ENCODE assay signal across 1 cellular context in the genomic region with DNA sequence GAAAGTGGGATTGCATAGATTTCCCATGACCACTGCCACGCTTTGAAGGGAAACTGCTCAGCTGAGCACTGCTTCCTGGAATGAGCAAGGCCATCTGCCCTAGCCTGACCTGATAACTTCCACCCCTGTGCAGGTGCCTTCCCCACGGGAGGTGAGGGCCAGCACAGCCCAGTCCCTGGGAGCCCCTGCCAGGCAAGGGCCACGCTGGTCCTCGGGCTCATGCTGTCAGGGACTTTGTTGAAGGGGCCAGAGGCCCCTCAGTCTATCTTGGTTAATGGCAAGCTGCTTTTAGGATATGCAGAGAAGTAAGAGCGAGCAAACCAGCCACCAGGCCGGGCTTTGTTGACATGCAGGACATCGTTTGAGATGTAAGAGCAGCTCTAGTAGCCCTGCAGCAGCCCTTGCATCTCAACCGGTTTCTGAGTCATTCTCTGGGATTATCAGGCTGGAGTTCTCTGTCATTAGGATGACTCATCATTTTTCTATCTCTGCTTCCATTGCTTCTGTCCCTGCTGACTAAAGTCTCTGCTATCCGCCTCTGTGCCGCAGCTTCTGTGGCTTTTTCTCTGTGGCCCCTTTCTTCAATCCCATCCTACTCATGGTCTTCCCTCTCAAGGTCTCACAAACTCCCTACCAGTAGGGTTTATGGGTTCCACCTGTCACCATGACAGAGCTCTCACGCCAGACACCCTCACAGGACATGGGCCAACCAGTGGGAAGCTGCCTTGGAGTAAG.
TF ChIP-seq lines count a peak whose summit lies in the region.

No MANE protein-coding gene starts in this region.

TF ChIP-seq in SK-N-SH, 30 proteins besides CTCF, POLR2A, EP300 and RAD21 (continued from another document):
- TF ChIP-seq, protein P1, sequence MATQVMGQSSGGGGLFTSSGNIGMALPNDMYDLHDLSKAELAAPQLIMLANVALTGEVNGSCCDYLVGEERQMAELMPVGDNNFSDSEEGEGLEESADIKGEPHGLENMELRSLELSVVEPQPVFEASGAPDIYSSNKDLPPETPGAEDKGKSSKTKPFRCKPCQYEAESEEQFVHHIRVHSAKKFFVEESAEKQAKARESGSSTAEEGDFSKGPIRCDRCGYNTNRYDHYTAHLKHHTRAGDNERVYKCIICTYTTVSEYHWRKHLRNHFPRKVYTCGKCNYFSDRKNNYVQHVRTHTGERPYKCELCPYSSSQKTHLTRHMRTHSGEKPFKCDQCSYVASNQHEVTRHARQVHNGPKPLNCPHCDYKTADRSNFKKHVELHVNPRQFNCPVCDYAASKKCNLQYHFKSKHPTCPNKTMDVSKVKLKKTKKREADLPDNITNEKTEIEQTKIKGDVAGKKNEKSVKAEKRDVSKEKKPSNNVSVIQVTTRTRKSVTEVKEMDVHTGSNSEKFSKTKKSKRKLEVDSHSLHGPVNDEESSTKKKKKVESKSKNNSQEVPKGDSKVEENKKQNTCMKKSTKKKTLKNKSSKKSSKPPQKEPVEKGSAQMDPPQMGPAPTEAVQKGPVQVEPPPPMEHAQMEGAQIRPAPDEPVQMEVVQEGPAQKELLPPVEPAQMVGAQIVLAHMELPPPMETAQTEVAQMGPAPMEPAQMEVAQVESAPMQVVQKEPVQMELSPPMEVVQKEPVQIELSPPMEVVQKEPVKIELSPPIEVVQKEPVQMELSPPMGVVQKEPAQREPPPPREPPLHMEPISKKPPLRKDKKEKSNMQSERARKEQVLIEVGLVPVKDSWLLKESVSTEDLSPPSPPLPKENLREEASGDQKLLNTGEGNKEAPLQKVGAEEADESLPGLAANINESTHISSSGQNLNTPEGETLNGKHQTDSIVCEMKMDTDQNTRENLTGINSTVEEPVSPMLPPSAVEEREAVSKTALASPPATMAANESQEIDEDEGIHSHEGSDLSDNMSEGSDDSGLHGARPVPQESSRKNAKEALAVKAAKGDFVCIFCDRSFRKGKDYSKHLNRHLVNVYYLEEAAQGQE (IDR thresholded peaks at IDR 0.05; ENCODE audit: low read depth, low read length) = no peak
- no peak for TF ChIP-seq TAF1 (IDR thresholded peaks at IDR 0.05; ENCODE audit: borderline replicate concordance, low read depth, low read length)
- no peak for TF ChIP-seq RFX5 (IDR thresholded peaks at IDR 0.05; ENCODE audit: low read length)
- peak; percentile 53 for TF ChIP-seq PBX3 (IDR thresholded peaks at IDR 0.05)
- TF ChIP-seq, protein P2, sequence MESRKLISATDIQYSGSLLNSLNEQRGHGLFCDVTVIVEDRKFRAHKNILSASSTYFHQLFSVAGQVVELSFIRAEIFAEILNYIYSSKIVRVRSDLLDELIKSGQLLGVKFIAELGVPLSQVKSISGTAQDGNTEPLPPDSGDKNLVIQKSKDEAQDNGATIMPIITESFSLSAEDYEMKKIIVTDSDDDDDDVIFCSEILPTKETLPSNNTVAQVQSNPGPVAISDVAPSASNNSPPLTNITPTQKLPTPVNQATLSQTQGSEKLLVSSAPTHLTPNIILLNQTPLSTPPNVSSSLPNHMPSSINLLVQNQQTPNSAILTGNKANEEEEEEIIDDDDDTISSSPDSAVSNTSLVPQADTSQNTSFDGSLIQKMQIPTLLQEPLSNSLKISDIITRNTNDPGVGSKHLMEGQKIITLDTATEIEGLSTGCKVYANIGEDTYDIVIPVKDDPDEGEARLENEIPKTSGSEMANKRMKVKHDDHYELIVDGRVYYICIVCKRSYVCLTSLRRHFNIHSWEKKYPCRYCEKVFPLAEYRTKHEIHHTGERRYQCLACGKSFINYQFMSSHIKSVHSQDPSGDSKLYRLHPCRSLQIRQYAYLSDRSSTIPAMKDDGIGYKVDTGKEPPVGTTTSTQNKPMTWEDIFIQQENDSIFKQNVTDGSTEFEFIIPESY (IDR thresholded peaks at IDR 0.05; ENCODE audit: borderline replicate concordance, low read depth) = 0 out of 2 replicates have a peak, but pooled peaks have one; percentile 16
- TF ChIP-seq GABPA (IDR thresholded peaks at IDR 0.05; ENCODE audit: low read depth) = no peak
- TF ChIP-seq CHD2 (IDR thresholded peaks at IDR 0.05; ENCODE audit: low read length, partially characterized antibody) = no peak
- TF ChIP-seq NFIC (IDR thresholded peaks at IDR 0.05; ENCODE audit: borderline replicate concordance) = peak; percentile 8; the same call in 1 of the 2 replicates
- no peak for TF ChIP-seq YY1 (IDR thresholded peaks at IDR 0.05; ENCODE audit: low read depth)
- peak; percentile 98 for TF ChIP-seq FOSL2 (IDR thresholded peaks at IDR 0.05; ENCODE audit: borderline replicate concordance, low read depth)
- TF ChIP-seq, protein P3, sequence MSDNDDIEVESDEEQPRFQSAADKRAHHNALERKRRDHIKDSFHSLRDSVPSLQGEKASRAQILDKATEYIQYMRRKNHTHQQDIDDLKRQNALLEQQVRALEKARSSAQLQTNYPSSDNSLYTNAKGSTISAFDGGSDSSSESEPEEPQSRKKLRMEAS (IDR thresholded peaks at IDR 0.05; ENCODE audit: low read depth) = no peak
- TF ChIP-seq, protein P4, sequence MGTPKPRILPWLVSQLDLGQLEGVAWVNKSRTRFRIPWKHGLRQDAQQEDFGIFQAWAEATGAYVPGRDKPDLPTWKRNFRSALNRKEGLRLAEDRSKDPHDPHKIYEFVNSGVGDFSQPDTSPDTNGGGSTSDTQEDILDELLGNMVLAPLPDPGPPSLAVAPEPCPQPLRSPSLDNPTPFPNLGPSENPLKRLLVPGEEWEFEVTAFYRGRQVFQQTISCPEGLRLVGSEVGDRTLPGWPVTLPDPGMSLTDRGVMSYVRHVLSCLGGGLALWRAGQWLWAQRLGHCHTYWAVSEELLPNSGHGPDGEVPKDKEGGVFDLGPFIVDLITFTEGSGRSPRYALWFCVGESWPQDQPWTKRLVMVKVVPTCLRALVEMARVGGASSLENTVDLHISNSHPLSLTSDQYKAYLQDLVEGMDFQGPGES (IDR thresholded peaks at IDR 0.05; ENCODE audit: low read depth, low read length) = no peak
- TF ChIP-seq EZH2phosphoT487 (IDR thresholded peaks at IDR 0.05; ENCODE audit: borderline replicate concordance, low read depth) = no peak
- TF ChIP-seq SMC3 (IDR thresholded peaks at IDR 0.05; ENCODE audit: low read depth, low read length) = no peak
- TF ChIP-seq SIN3A (IDR thresholded peaks at IDR 0.05; ENCODE audit: borderline replicate concordance, low read depth, low read length) = no peak
- peak; percentile 93 for TF ChIP-seq JUND (IDR thresholded peaks at IDR 0.05)
TF ChIP-seq in SK-N-SH: peak in this region for 8.
